Comparison of ENCODE assay signal across 9 cellular contexts in genomic region chr3:130533247-130533646, GRCh38. TPM values are rescaled to one million over a fixed set of nuclear protein-coding genes. Genes with fewer than 3 reads are reported as not detected.
"Had no signal": no experiment of that assay in that cellular context is flagged by ENCODE, and none has a peak within 500 bp of the region (broad histone marks: within the 10 kb centered on the region; RNA-seq: fewer than 3 reads in every experiment).

No MANE protein-coding gene starts in this region.

- H3K4me3 ChIP-seq: GM12878 had no signal

- ATAC-seq: GM12878 had no signal

- FAIRE-seq: G401.6, GM12891, GM12892, GM18507, GM19239 had no signal

- DNase-seq: GDM1, GF-D8 had no signal

RNA-seq across cellular contexts. Expression of gene COL6A6, which starts 16.3 kb away (rescaled TPM):
- total RNA-seq: G401, GM12878 had no signal
